ENCODE assay signal across 1 cellular context in genomic region chr2:207165121-207166038, GRCh38.
TF ChIP-seq lines count a peak whose summit lies in the region.

Gene KLF7, minus strand, starts transcription at chr2:207165948. Its CDS starts 380 bp downstream, at chr2:207165568.

TF ChIP-seq in HEK293, 187 proteins besides CTCF, POLR2A, EP300 and RAD21 (continued from another document and continues in another):
- TF ChIP-seq ZBTB44 (tag by site-specific recombination; IDR thresholded peaks at IDR 0.05) (peak; percentile 87), KLF7 (tag by site-specific recombination; IDR thresholded peaks at IDR 0.05; ENCODE audit: borderline replicate concordance) (no peak), ZNF830 (tag by site-specific recombination; IDR thresholded peaks at IDR 0.05; ENCODE audit: low read depth) (no peak), ZNF302 (tag by site-specific recombination; IDR thresholded peaks at IDR 0.05; ENCODE audit: low read depth) (no peak), ZNF529 (tag by site-specific recombination; IDR thresholded peaks at IDR 0.05; ENCODE audit: insufficient replicate concordance) (no peak), ZNF791 (tag by site-specific recombination; IDR thresholded peaks at IDR 0.05) (no peak), PRDM1 (tag by site-specific recombination; IDR thresholded peaks at IDR 0.05) (peak; percentile 47; the same call in 1 of the 2 replicates), SP2 (tag by site-specific recombination; IDR thresholded peaks at IDR 0.05) (no peak), ZNF366 (tag by site-specific recombination; conservative IDR thresholded peaks at IDR 0.05) (0 out of 2 replicates have a peak, but pooled peaks have one; percentile 31), ZBTB21 (tag by site-specific recombination; IDR thresholded peaks at IDR 0.05) (no peak), ELK4 (IDR thresholded peaks at IDR 0.05; ENCODE audit: borderline replicate concordance, low read depth, low read length) (no peak), ZBTB48 (tag by site-specific recombination; IDR thresholded peaks at IDR 0.05) (peak; percentile 63), ZNF501 (tag by site-specific recombination; IDR thresholded peaks at IDR 0.05) (no peak), ZNF48 (tag by site-specific recombination; IDR thresholded peaks at IDR 0.05) (no peak), ZNF248 (tag by site-specific recombination; IDR thresholded peaks at IDR 0.05) (no peak), ZNF311 (tag by site-specific recombination; IDR thresholded peaks at IDR 0.05; ENCODE audit: borderline replicate concordance) (no peak), TRIM28 (IDR thresholded peaks at IDR 0.05; ENCODE audit: borderline replicate concordance, low read length) (no peak), ZNF449 (tag by site-specific recombination; IDR thresholded peaks at IDR 0.05) (no peak), ZSCAN5A (tag by site-specific recombination; IDR thresholded peaks at IDR 0.05) (no peak), ZNF18 (tag by site-specific recombination; IDR thresholded peaks at IDR 0.05) (no peak), ZNF521 (tag by site-specific recombination; IDR thresholded peaks at IDR 0.05) (no peak), EGR2 (tag by site-specific recombination; IDR thresholded peaks at IDR 0.05; ENCODE audit: low read depth) (peak; percentile 38; the same call in 1 of the 2 replicates), ZFHX2 (tag by site-specific recombination; conservative IDR thresholded peaks at IDR 0.05) (peak; percentile 37; the same call in 1 of the 2 replicates), ZNF10 (tag by site-specific recombination; IDR thresholded peaks at IDR 0.05) (no peak), ZBTB49 (tag by site-specific recombination; IDR thresholded peaks at IDR 0.05; ENCODE audit: low read depth) (no peak), PRDM6 (tag by site-specific recombination; IDR thresholded peaks at IDR 0.05) (no peak), ZNF623 (tag by site-specific recombination; IDR thresholded peaks at IDR 0.05) (no peak), GLI4 (tag by site-specific recombination; IDR thresholded peaks at IDR 0.05) (no peak), ZNF2 (tag by site-specific recombination; IDR thresholded peaks at IDR 0.05) (0 out of 2 replicates have a peak, but pooled peaks have one; percentile 19), ZNF704 (tag by site-specific recombination; IDR thresholded peaks at IDR 0.05) (no peak), ZNF398 (tag by site-specific recombination; IDR thresholded peaks at IDR 0.05) (peak; percentile 80), ZSCAN30 (tag by site-specific recombination; IDR thresholded peaks at IDR 0.05) (no peak), ZNF175 (tag by site-specific recombination; IDR thresholded peaks at IDR 0.05) (no peak), SP7 (tag by site-specific recombination; IDR thresholded peaks at IDR 0.05) (no peak), KLF16 (tag by site-specific recombination; IDR thresholded peaks at IDR 0.05) (no peak), ZNF596 (tag by site-specific recombination; IDR thresholded peaks at IDR 0.05) (peak; percentile 61; the same call in 1 of the 2 replicates), BCL11B (tag by site-specific recombination; IDR thresholded peaks at IDR 0.05; ENCODE audit: low read depth) (no peak), ZXDB (tag by site-specific recombination; IDR thresholded peaks at IDR 0.05) (no peak), ZNF837 (tag by site-specific recombination; IDR thresholded peaks at IDR 0.05) (no peak), TCF7L2 (IDR thresholded peaks at IDR 0.05; ENCODE audit: borderline replicate concordance, low read depth, low read length) (no peak), ZNF24 (tag by site-specific recombination; IDR thresholded peaks at IDR 0.05) (no peak), ZNF335 (tag by site-specific recombination; conservative IDR thresholded peaks at IDR 0.05) (peak; percentile 56), ZBTB17 (tag by site-specific recombination; IDR thresholded peaks at IDR 0.05) (peak; percentile 95), ZNF624 (tag by site-specific recombination; IDR thresholded peaks at IDR 0.05) (no peak), ZNF184 (tag by site-specific recombination; IDR thresholded peaks at IDR 0.05) (no peak), PRDM10 (tag by site-specific recombination; IDR thresholded peaks at IDR 0.05) (peak; percentile 79), ZBTB20 (tag by site-specific recombination; IDR thresholded peaks at IDR 0.05) (no peak; the same call in 1 of the 2 replicates), ZNF121 (tag by site-specific recombination; IDR thresholded peaks at IDR 0.05) (no peak), ZNF670 (tag by site-specific recombination; IDR thresholded peaks at IDR 0.05; ENCODE audit: low read depth) (no peak)
